ENCODE assay signal across 9 cellular contexts in the genomic region with DNA sequence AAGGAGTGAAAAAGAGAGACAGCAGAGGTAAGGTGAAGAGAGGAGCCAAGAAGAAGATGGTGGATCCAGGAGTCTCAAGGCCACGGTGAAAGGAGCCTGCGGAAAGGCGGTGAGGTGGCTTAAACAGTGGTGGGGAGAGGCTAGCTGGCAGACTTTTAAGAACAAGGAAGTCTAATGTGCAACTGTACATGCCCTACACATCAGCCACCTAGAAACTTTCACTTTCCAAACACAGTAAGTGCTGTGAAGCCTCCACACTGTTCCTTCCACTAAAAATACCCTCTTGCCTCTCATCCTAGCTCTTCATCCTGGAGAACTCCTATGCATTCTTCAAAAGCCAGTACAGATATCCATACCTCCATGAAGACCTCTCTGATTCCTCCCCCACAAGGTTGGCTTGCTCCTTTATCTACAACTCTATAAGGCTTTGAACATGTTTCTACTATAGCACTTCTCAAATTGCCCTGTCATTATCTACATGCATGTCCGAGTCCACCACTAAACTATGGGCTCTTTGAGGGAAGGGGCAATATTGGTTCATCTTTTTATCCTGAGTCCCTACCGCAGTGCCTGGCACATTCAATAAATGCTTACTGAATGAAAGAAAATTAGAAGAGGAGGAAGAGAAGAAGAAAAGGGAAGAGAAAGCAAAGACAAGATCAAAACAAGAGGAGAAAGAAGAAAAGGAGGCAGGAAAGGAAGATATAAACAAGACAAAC. TPM values are rescaled to one million over a fixed set of nuclear protein-coding genes. Genes with fewer than 3 reads are reported as not detected.
DNase-seq lines count a peak whose midpoint lies in the region; ATAC-seq lines count a peak whose summit lies in the region.
"Had no signal": no experiment of that assay in that cellular context is flagged by ENCODE, and none has a peak within 500 bp of the region (broad histone marks: within the 10 kb centered on the region; RNA-seq: fewer than 3 reads in every experiment).

No MANE protein-coding gene starts in this region.

- H3K9me3 Mint-ChIP-seq in IgD-negative memory B cell (peaks cover 0 to 2% (median 0%) of the 10 kb centered on the region in 3 donors), immature natural killer cell (no peaks in the 10 kb centered on the region)

- no peaks in the 10 kb centered on the region for H3K27me3 Mint-ChIP-seq in IgD-negative memory B cell
- peaks cover 0 to 3% (median 0%) of the 10 kb centered on the region in 3 donors for H3K27me3 Mint-ChIP-seq in immature natural killer cell (ENCODE audit: low read depth in 3 of 3)

- H3K27ac Mint-ChIP-seq in IgD-negative memory B cell, result peak overlapping the region; percentile 44 to 93 (median 47)
- peak overlapping the region in 3 of 6 donors; percentile 2 to 77 (median 63) for H3K27ac Mint-ChIP-seq in immature natural killer cell

- H3K36me3 Mint-ChIP-seq in IgD-negative memory B cell (peaks cover 3% of the 10 kb centered on the region), immature natural killer cell (no peaks in the 10 kb centered on the region)

- H3K4me3 Mint-ChIP-seq in IgD-negative memory B cell (peak overlapping the region; percentile 1 to 91 (median 73)), immature natural killer cell (no peak overlapping the region)

- intact Hi-C loops in left colon (cut with DNase I, micrococcal nuclease), result no loop called here

- ATAC-seq in GM18519 (IDR thresholded peaks at IDR 0.05; ENCODE audit: low FRiP score, unreplicated experiment) (peak; percentile 33), GM21526 (IDR thresholded peaks at IDR 0.05; ENCODE audit: low FRiP score, unreplicated experiment) (peak; percentile 45), left colon (peak; percentile 64)

- H3K4me1 Mint-ChIP-seq in IgD-negative memory B cell (peaks cover 29 to 32% (median 31%) of the 10 kb centered on the region in 3 donors), immature natural killer cell (peaks cover 12 to 19% of the 10 kb centered on the region in 2 donors)

- DNase-seq in left colon (no peak), NCI-H1105 treated with DMSO at 0.1 percent for 48 hours (lab: John Stamatoyannopoulos, UW) (no peak), DMS53 treated with DMSO at 0.1 percent for 48 hours (lab: John Stamatoyannopoulos, UW; ENCODE audit: unreplicated experiment) (no peak), immature natural killer cell (no peak)
- DNase-seq in stimulated activated CD4-positive, alpha-beta T cell treated with anti-CD3 and anti-CD28 coated beads, Interleukin-15, amount 100 ng/mL, for 24 hours, result no peak
- DNase-seq: tibial artery had no signal

RNA-seq across cellular contexts. Expression of a gene that starts 54.3 kb away (rescaled TPM):
- not detected for polyA plus RNA-seq in IgD-negative memory B cell
- total RNA-seq in left colon, result 10 to 100 TPM; 10.7 TPM
- under 1 TPM in 1 of 3 donors, not detected in 2; 0.44 TPM for polyA plus RNA-seq in immature natural killer cell

Comparison
In these comparisons a context has a peak if more than half of its experiments do, and no peak if none do; other contexts are left out.
1. H3K4me3 Mint-ChIP-seq: peak in IgD-negative memory B cell (4 of 4); none in immature natural killer cell (0 of 5).
2. Peak in every context shown above with its lines, with median percentiles within 50 percentile points of each other: ATAC-seq.